In the genomic region with DNA sequence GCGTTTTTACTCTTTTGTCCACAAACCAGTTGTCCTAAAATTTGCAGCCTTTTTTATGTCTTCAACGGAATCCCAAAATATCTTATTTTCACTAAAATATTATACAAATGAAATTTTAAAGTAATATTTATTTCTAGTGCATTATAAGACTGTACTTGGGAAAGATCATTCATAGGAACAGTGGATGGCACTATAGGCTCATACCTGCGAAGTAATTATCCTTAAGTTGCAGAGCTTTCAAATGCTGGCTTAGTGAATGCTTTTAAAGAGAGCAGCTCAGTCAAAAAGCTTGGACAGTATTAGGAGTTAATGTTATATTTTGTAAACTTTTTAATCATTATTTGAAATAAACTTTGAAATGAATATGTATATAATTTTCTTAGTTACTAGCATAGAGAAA, we compare ENCODE assay signal across 15 cellular contexts.
A peak's percentile ranks its signal among the peaks of the same experiment; 100 is the strongest.
DNase-seq lines count a peak whose midpoint lies in the region; ATAC-seq and TF ChIP-seq lines count a peak whose summit lies in the region.
"Had no signal": no experiment of that assay in that cellular context is flagged by ENCODE, and none has a peak within 500 bp of the region (broad histone marks: within the 10 kb centered on the region; RNA-seq: fewer than 3 reads in every experiment).

No MANE protein-coding gene starts in this region.

- no peaks in the 10 kb centered on the region for H3K36me3 ChIP-seq in heart left ventricle
- no peaks in the 10 kb centered on the region for H3K36me3 ChIP-seq in Caco-2 (ENCODE audit: control insufficient read depth, insufficient read depth, low read length)
- H3K36me3 ChIP-seq: ovary had no signal

- no peaks in the 10 kb centered on the region for H3K27me3 ChIP-seq in heart left ventricle
- no peaks in the 10 kb centered on the region for H3K27me3 ChIP-seq in Caco-2 (replicated peaks; ENCODE audit: control insufficient read depth, insufficient read depth, low read length)
- H3K27me3 ChIP-seq: ovary had no signal

- ATAC-seq in heart left ventricle (peak in 1 of 4 donors; percentile 52), Right ventricle myocardium inferior (no peak), SK-N-SH treated with all-trans-retinoic acid at 6 μM for 48 hours (peak; percentile 68; the same call in 2 of the 3 replicates), HG03439 (IDR thresholded peaks at IDR 0.05; ENCODE audit: unreplicated experiment) (no peak)

- intact Hi-C loops in heart left ventricle (cut with DNase I): loop anchor here in 4 of 10 donors (2.0 to 5.0 kb wide), 2 partner anchors 798 to 800 kb away; no protein-coding TSS in a partner anchor
- intact Hi-C loops in Right ventricle myocardium inferior (cut with DNase I): loop anchor here (1.0 kb wide), 1 partner anchor 800 kb away; no protein-coding TSS in a partner anchor
- intact Hi-C loops in Caco-2 (cut with micrococcal nuclease; ENCODE audit: unreplicated experiment): no loop called here

- H3K27ac ChIP-seq in heart left ventricle: no peak overlapping the region
- H3K27ac ChIP-seq: ovary, SK-N-MC had no signal

- no peaks in the 10 kb centered on the region for H3K36me3 Mint-ChIP-seq in type B pancreatic cell
- H3K36me3 Mint-ChIP-seq in Caco-2 (ENCODE audit: insufficient read depth, unreplicated experiment): no peaks in the 10 kb centered on the region

- H3K9me3 Mint-ChIP-seq in type B pancreatic cell (no peaks in the 10 kb centered on the region), Caco-2 (ENCODE audit: unreplicated experiment) (no peaks in the 10 kb centered on the region)
- H3K9me3 Mint-ChIP-seq: CD4-positive, CD25-positive, alpha-beta regulatory T cell had no signal

- POLR2A ChIA-PET in Caco-2 (lab: Charles Lee): no interaction called here

- H3K27ac Mint-ChIP-seq in type B pancreatic cell (no peak overlapping the region), Caco-2 (ENCODE audit: unreplicated experiment) (no peak overlapping the region)
- H3K27ac Mint-ChIP-seq: CD4-positive, CD25-positive, alpha-beta regulatory T cell had no signal

- TF ChIP-seq CTCF in heart left ventricle (IDR thresholded peaks at IDR 0.05) (peak in 10 of 12 donors; percentile 17 to 50 (median 32)), fibroblast of villous mesenchyme (IDR thresholded peaks at IDR 0.05; ENCODE audit: insufficient read depth, low read depth, low read length) (peak; percentile 15), type B pancreatic cell (conservative IDR thresholded peaks at IDR 0.05) (peak; percentile 30), Caco-2 (IDR thresholded peaks at IDR 0.05; ENCODE audit: insufficient read depth in 1 of 2, low read depth in 1 of 2, low read length in 1 of 2, severe bottlenecking in 1 of 2, unreplicated experiment in 1 of 2) (no peak)

- WGBS in heart left ventricle, 4 donors: 85 to 93% (median 92%) methylated on average over 3 of the region's 3 CpGs

- H3K4me1 ChIP-seq in heart left ventricle: peaks cover 0 to 17% (median 0%) of the 10 kb centered on the region in 12 donors
- H3K4me1 ChIP-seq in Caco-2: peaks cover 8% of the 10 kb centered on the region; the same call in 1 of the 2 replicates

- H3K27me3 Mint-ChIP-seq in type B pancreatic cell: no peaks in the 10 kb centered on the region
- H3K27me3 Mint-ChIP-seq in Caco-2 (ENCODE audit: insufficient read depth, unreplicated experiment): no peaks in the 10 kb centered on the region
- H3K27me3 Mint-ChIP-seq: CD4-positive, CD25-positive, alpha-beta regulatory T cell had no signal

- H3K4me3 ChIP-seq in heart left ventricle (no peak overlapping the region), fibroblast of villous mesenchyme (ENCODE audit: low read depth, low read length) (no peak overlapping the region), Caco-2 (ENCODE audit: low read depth, low read length) (no peak overlapping the region)
- H3K4me3 ChIP-seq: ovary, SK-N-MC had no signal

- H3K4me3 Mint-ChIP-seq in type B pancreatic cell (no peak overlapping the region), Caco-2 (ENCODE audit: unreplicated experiment) (no peak overlapping the region)
- H3K4me3 Mint-ChIP-seq: CD4-positive, CD25-positive, alpha-beta regulatory T cell had no signal

- H3K4me1 Mint-ChIP-seq in type B pancreatic cell (ENCODE audit: unreplicated experiment): peaks cover 19% of the 10 kb centered on the region
- no peaks in the 10 kb centered on the region for H3K4me1 Mint-ChIP-seq in Caco-2 (ENCODE audit: low read depth, unreplicated experiment)

- DNase-seq in heart left ventricle (no peak), Right ventricle myocardium inferior (ENCODE audit: missing footprints) (no peak), fibroblast of villous mesenchyme (ENCODE audit: low read depth) (peak; percentile 30), type B pancreatic cell (ENCODE audit: extremely low spot score, unreplicated experiment) (no peak), Caco-2 (no peak), NCI-H187 (lab: John Stamatoyannopoulos, UW) (no peak)
- DNase-seq: activated CD4-positive, alpha-beta T cell treated with anti-CD3 and anti-CD28 coated beads, Interleukin-2, amount 50 U/mL, for 1 hour; activated naive CD4-positive, alpha-beta T cell treated with Interleukin-2 at 50 U/mL for 16 hours; CD4-positive, CD25-positive, alpha-beta regulatory T cell; kidney glomerular epithelial cell; NCI-H2171 treated with DMSO at 0.1 percent for 48 hours; ovary had no signal

- no peaks in the 10 kb centered on the region for H3K9me3 ChIP-seq in heart left ventricle
- no peaks in the 10 kb centered on the region for H3K9me3 ChIP-seq in Caco-2
- H3K9me3 ChIP-seq: ovary had no signal

- BruUV-seq in Caco-2 (replicated peaks; lab: Mats Ljungman, UMichigan): no TSS peak

- TF ChIP-seq POLR2A in heart left ventricle (IDR thresholded peaks at IDR 0.05): no peak

- CTCF ChIA-PET in Caco-2 (lab: Charles Lee): interaction anchor here (0.9 kb wide), 1 partner anchor 214 kb away, joined by 4 read pairs; no protein-coding TSS in a partner anchor

TF ChIP-seq in SK-N-SH treated with all-trans-retinoic acid at 6 μM for 48 hours, 23 proteins besides CTCF, POLR2A, EP300 and RAD21 (continues in another document):
- no peak for TF ChIP-seq ZNF70 (CRISPR knock-in tag; IDR thresholded peaks at IDR 0.05)
- TF ChIP-seq ZC3H10 (CRISPR knock-in tag; IDR thresholded peaks at IDR 0.05): no peak
- TF ChIP-seq TOX (CRISPR knock-in tag; IDR thresholded peaks at IDR 0.05; ENCODE audit: borderline replicate concordance): no peak
- TF ChIP-seq ZFP3 (CRISPR knock-in tag; IDR thresholded peaks at IDR 0.05): no peak
- TF ChIP-seq ESRRG (CRISPR knock-in tag; IDR thresholded peaks at IDR 0.05): no peak
- no peak for TF ChIP-seq TCF4 (CRISPR knock-in tag; IDR thresholded peaks at IDR 0.05; ENCODE audit: borderline replicate concordance)
- TF ChIP-seq ARNTL (CRISPR knock-in tag; IDR thresholded peaks at IDR 0.05; ENCODE audit: borderline replicate concordance, low read depth): no peak
- TF ChIP-seq, protein P1, sequence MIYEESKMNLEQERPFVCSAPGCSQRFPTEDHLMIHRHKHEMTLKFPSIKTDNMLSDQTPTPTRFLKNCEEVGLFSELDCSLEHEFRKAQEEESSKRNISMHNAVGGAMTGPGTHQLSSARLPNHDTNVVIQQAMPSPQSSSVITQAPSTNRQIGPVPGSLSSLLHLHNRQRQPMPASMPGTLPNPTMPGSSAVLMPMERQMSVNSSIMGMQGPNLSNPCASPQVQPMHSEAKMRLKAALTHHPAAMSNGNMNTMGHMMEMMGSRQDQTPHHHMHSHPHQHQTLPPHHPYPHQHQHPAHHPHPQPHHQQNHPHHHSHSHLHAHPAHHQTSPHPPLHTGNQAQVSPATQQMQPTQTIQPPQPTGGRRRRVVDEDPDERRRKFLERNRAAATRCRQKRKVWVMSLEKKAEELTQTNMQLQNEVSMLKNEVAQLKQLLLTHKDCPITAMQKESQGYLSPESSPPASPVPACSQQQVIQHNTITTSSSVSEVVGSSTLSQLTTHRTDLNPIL (CRISPR knock-in tag; IDR thresholded peaks at IDR 0.05; ENCODE audit: low read depth): no peak
- no peak for TF ChIP-seq ZNF565 (CRISPR knock-in tag; conservative IDR thresholded peaks at IDR 0.05; ENCODE audit: low read depth)
- TF ChIP-seq, protein P2, sequence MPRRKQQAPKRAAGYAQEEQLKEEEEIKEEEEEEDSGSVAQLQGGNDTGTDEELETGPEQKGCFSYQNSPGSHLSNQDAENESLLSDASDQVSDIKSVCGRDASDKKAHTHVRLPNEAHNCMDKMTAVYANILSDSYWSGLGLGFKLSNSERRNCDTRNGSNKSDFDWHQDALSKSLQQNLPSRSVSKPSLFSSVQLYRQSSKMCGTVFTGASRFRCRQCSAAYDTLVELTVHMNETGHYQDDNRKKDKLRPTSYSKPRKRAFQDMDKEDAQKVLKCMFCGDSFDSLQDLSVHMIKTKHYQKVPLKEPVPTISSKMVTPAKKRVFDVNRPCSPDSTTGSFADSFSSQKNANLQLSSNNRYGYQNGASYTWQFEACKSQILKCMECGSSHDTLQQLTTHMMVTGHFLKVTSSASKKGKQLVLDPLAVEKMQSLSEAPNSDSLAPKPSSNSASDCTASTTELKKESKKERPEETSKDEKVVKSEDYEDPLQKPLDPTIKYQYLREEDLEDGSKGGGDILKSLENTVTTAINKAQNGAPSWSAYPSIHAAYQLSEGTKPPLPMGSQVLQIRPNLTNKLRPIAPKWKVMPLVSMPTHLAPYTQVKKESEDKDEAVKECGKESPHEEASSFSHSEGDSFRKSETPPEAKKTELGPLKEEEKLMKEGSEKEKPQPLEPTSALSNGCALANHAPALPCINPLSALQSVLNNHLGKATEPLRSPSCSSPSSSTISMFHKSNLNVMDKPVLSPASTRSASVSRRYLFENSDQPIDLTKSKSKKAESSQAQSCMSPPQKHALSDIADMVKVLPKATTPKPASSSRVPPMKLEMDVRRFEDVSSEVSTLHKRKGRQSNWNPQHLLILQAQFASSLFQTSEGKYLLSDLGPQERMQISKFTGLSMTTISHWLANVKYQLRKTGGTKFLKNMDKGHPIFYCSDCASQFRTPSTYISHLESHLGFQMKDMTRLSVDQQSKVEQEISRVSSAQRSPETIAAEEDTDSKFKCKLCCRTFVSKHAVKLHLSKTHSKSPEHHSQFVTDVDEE (CRISPR knock-in tag; IDR thresholded peaks at IDR 0.05): no peak
- no peak for TF ChIP-seq ISL1 (CRISPR knock-in tag; IDR thresholded peaks at IDR 0.05)
- TF ChIP-seq, protein P3, sequence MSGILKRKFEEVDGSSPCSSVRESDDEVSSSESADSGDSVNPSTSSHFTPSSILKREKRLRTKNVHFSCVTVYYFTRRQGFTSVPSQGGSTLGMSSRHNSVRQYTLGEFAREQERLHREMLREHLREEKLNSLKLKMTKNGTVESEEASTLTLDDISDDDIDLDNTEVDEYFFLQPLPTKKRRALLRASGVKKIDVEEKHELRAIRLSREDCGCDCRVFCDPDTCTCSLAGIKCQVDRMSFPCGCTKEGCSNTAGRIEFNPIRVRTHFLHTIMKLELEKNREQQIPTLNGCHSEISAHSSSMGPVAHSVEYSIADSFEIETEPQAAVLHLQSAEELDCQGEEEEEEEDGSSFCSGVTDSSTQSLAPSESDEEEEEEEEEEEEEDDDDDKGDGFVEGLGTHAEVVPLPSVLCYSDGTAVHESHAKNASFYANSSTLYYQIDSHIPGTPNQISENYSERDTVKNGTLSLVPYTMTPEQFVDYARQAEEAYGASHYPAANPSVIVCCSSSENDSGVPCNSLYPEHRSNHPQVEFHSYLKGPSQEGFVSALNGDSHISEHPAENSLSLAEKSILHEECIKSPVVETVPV (CRISPR knock-in tag; IDR thresholded peaks at IDR 0.05): no peak
- no peak for TF ChIP-seq CSDC2 (CRISPR knock-in tag; IDR thresholded peaks at IDR 0.05)
- no peak for TF ChIP-seq GLIS3 (CRISPR knock-in tag; IDR thresholded peaks at IDR 0.05)

Comparison
In these comparisons a context has a peak if more than half of its experiments do, and no peak if none do; other contexts are left out.
1. CTCF ChIP-seq: peak in heart left ventricle (10 of 12), fibroblast of villous mesenchyme (single experiment) and type B pancreatic cell (single experiment); none in Caco-2 (0 of 2).